29 cellular contexts compared by ENCODE assay signal in genomic region chr13:73961181-73961580, GRCh38.
DNase-seq lines count a peak whose midpoint lies in the region; ATAC-seq and TF ChIP-seq lines count a peak whose summit lies in the region.
"Had no signal": no experiment of that assay in that cellular context is flagged by ENCODE, and none has a peak within 500 bp of the region (broad histone marks: within the 10 kb centered on the region; RNA-seq: fewer than 3 reads in every experiment).

No MANE protein-coding gene starts in this region.

- peaks cover 0 to 26% (median 3%) of the 10 kb centered on the region in 11 experiments; a peak in 6 of 22 replicates for H3K36me3 ChIP-seq in BLaER1 treated with 17β-estradiol and CSF1 and Interleukin-3, amounts not matched to agents 10 nM and 100 nM
- H3K36me3 ChIP-seq: esophagus muscularis mucosa, right atrium auricular region, SJCRH30, spleen, thoracic aorta, vagina had no signal

- H3K9ac ChIP-seq in BLaER1 treated with 17β-estradiol and CSF1 and Interleukin-3, amounts not matched to agents 10 nM and 100 nM, result peak overlapping the region in 8 of 11 experiments; percentile 17 to 64 (median 47); a peak in 10 of 22 replicates
- H3K9ac ChIP-seq: parathyroid adenoma had no signal

- H3K36me3 Mint-ChIP-seq in chondrocyte (ENCODE audit: low read depth), result peaks cover 1% of the 10 kb centered on the region

- H3K4me3 ChIP-seq in BLaER1 treated with 17β-estradiol and CSF1 and Interleukin-3, amounts not matched to agents 10 nM and 100 nM, result peak overlapping the region in 5 of 10 experiments; percentile 6 to 30 (median 19); a peak in 6 of 20 replicates
- H3K4me3 ChIP-seq: coronary artery, esophagus muscularis mucosa, right atrium auricular region, SJCRH30, spleen, thoracic aorta, vagina had no signal

- peak overlapping the region; percentile 50 to 90 (median 67) for H3K4me2 ChIP-seq in BLaER1 treated with 17β-estradiol and CSF1 and Interleukin-3, amounts not matched to agents 10 nM and 100 nM

- H3K4me3 Mint-ChIP-seq in chondrocyte (ENCODE audit: unreplicated experiment), result no peak overlapping the region
- H3K4me3 Mint-ChIP-seq: activated CD4-positive, alpha-beta memory T cell treated with anti-CD3 and anti-CD28 coated beads, Interleukin-2, amount 10 ng/mL, durations not matched to agents 7 days and 5 days; CD4-positive, alpha-beta T cell; nephron progenitor cell; T-cell had no signal

- peaks cover 17 to 70% (median 30%) of the 10 kb centered on the region in 10 experiments for H3K4me1 ChIP-seq in BLaER1 treated with 17β-estradiol and CSF1 and Interleukin-3, amounts not matched to agents 10 nM and 100 nM
- H3K4me1 ChIP-seq: parathyroid adenoma, SJCRH30, vagina had no signal

- peaks cover 20% of the 10 kb centered on the region for H3K4me1 Mint-ChIP-seq in chondrocyte (ENCODE audit: low read depth)

- peaks cover 17 to 40% (median 28%) of the 10 kb centered on the region in 11 experiments for H3K9me3 ChIP-seq in BLaER1 treated with 17β-estradiol and CSF1 and Interleukin-3, amounts not matched to agents 10 nM and 100 nM (replicated peaks in 1 of 11)
- H3K9me3 ChIP-seq: esophagus muscularis mucosa, right atrium auricular region, thoracic aorta, vagina had no signal

- no peaks in the 10 kb centered on the region for H4K20me1 ChIP-seq in BLaER1 treated with 17β-estradiol and CSF1 and Interleukin-3, amounts not matched to agents 10 nM and 100 nM

- no peak for DNase-seq in chondrocyte (ENCODE audit: low spot score)
- no peak for DNase-seq in NCI-H146 (lab: John Stamatoyannopoulos, UW)
- DNase-seq in iPS-NIHi7 (ENCODE audit: extremely low spot score), result no peak
- DNase-seq in activated CD4-positive, CD25-positive, alpha-beta regulatory T cell treated with anti-CD3 and anti-CD28 coated beads, Interleukin-2, amount 50 U/mL, for 72 hours, result no peak
- DNase-seq: activated CD4-positive, alpha-beta memory T cell treated with anti-CD3 and anti-CD28 coated beads, Interleukin-2, amount 10 ng/mL, durations not matched to agents 7 days and 5 days; activated T-cell treated with anti-CD3 and anti-CD28 coated beads for 4 hours; amygdala; CD4-positive, alpha-beta T cell; HCEC 1CT; hypothalamus; NCI-H187 treated with DMSO at 0.1 percent for 48 hours; NCI-H526; nephron progenitor cell; SJCRH30; spleen; stimulated activated CD4-positive, alpha-beta T cell treated with anti-CD3 and anti-CD28 coated beads, Interleukin-2, amount 100 ng/mL, for 48 hours; stimulated activated naive CD4-positive, alpha-beta T cell treated with Interleukin-2 at 50 U/mL for 16 hours; T-cell had no signal

- peak overlapping the region in 10 of 11 experiments; percentile 6 to 74 (median 48); a peak in 17 of 22 replicates for H3K27ac ChIP-seq in BLaER1 treated with 17β-estradiol and CSF1 and Interleukin-3, amounts not matched to agents 10 nM and 100 nM
- H3K27ac ChIP-seq: coronary artery, esophagus muscularis mucosa, parathyroid adenoma, right atrium auricular region, SJCRH30, spleen, thoracic aorta, vagina had no signal

- ATAC-seq in GM18502 (IDR thresholded peaks at IDR 0.05; ENCODE audit: poor library complexity, unreplicated experiment), result peak; percentile 60
- peak; percentile 62 for ATAC-seq in HG02642 (IDR thresholded peaks at IDR 0.05; ENCODE audit: poor library complexity, unreplicated experiment)
- no peak for ATAC-seq in GM18868 (IDR thresholded peaks at IDR 0.05; ENCODE audit: unreplicated experiment)
- ATAC-seq: activated CD4-positive, CD25-positive, alpha-beta regulatory T cell treated with anti-CD3 and anti-CD28 coated beads, Interleukin-2, amount 50 U/mL, for 24 hours; T-cell had no signal

- H3K27ac Mint-ChIP-seq in chondrocyte (ENCODE audit: unreplicated experiment), result peak overlapping the region; percentile 62
- H3K27ac Mint-ChIP-seq: activated CD4-positive, alpha-beta memory T cell treated with anti-CD3 and anti-CD28 coated beads, Interleukin-2, amount 10 ng/mL, durations not matched to agents 7 days and 5 days; CD4-positive, alpha-beta T cell; nephron progenitor cell; T-cell had no signal

- no peaks in the 10 kb centered on the region for H3K27me3 ChIP-seq in BLaER1 treated with 17β-estradiol and CSF1 and Interleukin-3, amounts not matched to agents 10 nM and 100 nM
- H3K27me3 ChIP-seq: esophagus muscularis mucosa, right atrium auricular region, SJCRH30, spleen, vagina had no signal

- no peaks in the 10 kb centered on the region for H3K9me3 Mint-ChIP-seq in chondrocyte (ENCODE audit: low read depth)
- H3K9me3 Mint-ChIP-seq: CD4-positive, alpha-beta T cell had no signal

- no peak for TF ChIP-seq CTCF in chondrocyte (IDR thresholded peaks at IDR 0.05)

- H3K27me3 Mint-ChIP-seq in chondrocyte (ENCODE audit: low read depth), result no peaks in the 10 kb centered on the region
- H3K27me3 Mint-ChIP-seq: activated CD4-positive, alpha-beta memory T cell treated with anti-CD3 and anti-CD28 coated beads, Interleukin-2, amount 10 ng/mL, durations not matched to agents 7 days and 5 days; CD4-positive, alpha-beta T cell; T-cell had no signal
